Comparison of ENCODE assay signal across 10 cellular contexts in the genomic region with DNA sequence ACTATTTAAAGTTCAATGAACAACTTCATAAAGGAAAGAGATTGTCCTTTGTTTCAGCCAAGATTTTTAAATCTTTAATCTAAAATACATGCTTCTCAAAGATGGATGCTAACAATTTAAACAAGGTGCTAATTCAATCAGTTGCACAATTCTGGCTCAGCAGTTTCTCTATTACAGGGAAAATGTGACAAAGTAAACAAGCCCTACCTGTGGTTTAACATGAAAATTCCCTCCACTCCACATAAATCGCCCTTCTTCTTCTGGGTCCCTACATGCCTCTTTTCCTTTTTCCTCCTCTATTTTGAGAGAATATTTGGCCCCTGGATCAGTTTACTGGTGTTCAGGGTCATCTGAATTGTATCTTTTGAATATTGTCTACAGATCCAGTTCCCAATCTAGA.
DNase-seq lines count a peak whose midpoint lies in the region; ATAC-seq, FAIRE-seq and TF ChIP-seq lines count a peak whose summit lies in the region.
"Had no signal": no experiment of that assay in that cellular context is flagged by ENCODE, and none has a peak within 500 bp of the region (broad histone marks: within the 10 kb centered on the region; RNA-seq: fewer than 3 reads in every experiment).

No MANE protein-coding gene starts in this region.

- no peaks in the 10 kb centered on the region for H3K9me2 ChIP-seq in HCT116 (ENCODE audit: insufficient read depth)

- intact Hi-C loops in HCT116 (cut with micrococcal nuclease) = no loop called here

- 4% methylated on average over 1 of the region's 1 CpG for WGBS in A549 (ENCODE audit: missing lambda C conversion rate)

- TF ChIP-seq RAD21 in A549 (conservative IDR thresholded peaks at IDR 0.05 in 1 of 2, IDR thresholded peaks at IDR 0.05 in 1 of 2) = no peak
- TF ChIP-seq RAD21 in HCT116 (IDR thresholded peaks at IDR 0.05; ENCODE audit: low read depth) = no peak

- no peak for TF ChIP-seq EP300 in A549 (IDR thresholded peaks at IDR 0.05)

- peaks cover 23% of the 10 kb centered on the region for H3K36me3 Mint-ChIP-seq in activated T-helper 17 cell treated with anti-CD3 and anti-CD28 coated beads, Interleukin-2, amount 50 U/mL, for 72 hours (ENCODE audit: low read depth)

- POLR2A ChIA-PET in A549 (lab: Yijun Ruan, JAX) = interaction anchor here (1.9 kb wide), 1 partner anchor 81 kb away, joined by 5 read pairs; a partner anchor contains a TSS
- POLR2A ChIA-PET in HCT116 (lab: Charles Lee) = no interaction called here

- H3K9me3 Mint-ChIP-seq in activated T-helper 17 cell treated with anti-CD3 and anti-CD28 coated beads, Interleukin-2, amount 50 U/mL, for 72 hours = no peaks in the 10 kb centered on the region

- peaks cover 48% of the 10 kb centered on the region for H3K79me2 ChIP-seq in HCT116 (ENCODE audit: insufficient read depth, low read length)

- H2AFZ ChIP-seq in HCT116 (ENCODE audit: low read depth, low read length, poor library complexity, severe bottlenecking) = no peak overlapping the region

- TF ChIP-seq POLR2A in A549 (IDR thresholded peaks at IDR 0.05; ENCODE audit: low read length) = no peak
- no peak for TF ChIP-seq POLR2A in HCT116 (IDR thresholded peaks at IDR 0.05; ENCODE audit: borderline replicate concordance, extremely low read depth, insufficient read depth, insufficient read length)
- TF ChIP-seq POLR2A in Peyer's patch (IDR thresholded peaks at IDR 0.05) = no peak

- CTCF ChIA-PET in A549 (lab: Yijun Ruan, JAX) (no interaction called here), HCT116 (lab: Charles Lee) (no interaction called here)

- peak overlapping the region; percentile 11; the same call in 2 of the 3 replicates for H3K4me3 ChIP-seq in A549
- H3K4me3 ChIP-seq in HCT116 (replicated peaks in 1 of 2; ENCODE audit: low read depth in 1 of 2, low read length in 2 of 2) = peak overlapping the region; percentile 16 to 46
- H3K4me3 ChIP-seq in Peyer's patch = no peak overlapping the region

- H3K4me3 Mint-ChIP-seq in activated T-helper 17 cell treated with anti-CD3 and anti-CD28 coated beads, Interleukin-2, amount 50 U/mL, for 72 hours = peak overlapping the region; percentile 71
- H3K4me3 Mint-ChIP-seq: CD4-positive, CD25-positive, alpha-beta regulatory T cell; memory B cell had no signal

- peaks cover 43% of the 10 kb centered on the region for H3K4me1 Mint-ChIP-seq in activated T-helper 17 cell treated with anti-CD3 and anti-CD28 coated beads, Interleukin-2, amount 50 U/mL, for 72 hours

- peak overlapping the region; percentile 76 to 94 for H3K27ac ChIP-seq in A549
- H3K27ac ChIP-seq in HCT116 (ENCODE audit: low read depth, low read length) = peak overlapping the region; percentile 76; the same call in 1 of the 2 replicates
- H3K27ac ChIP-seq in Peyer's patch = no peak overlapping the region

- H3K9ac ChIP-seq in HCT116 (ENCODE audit: low read length) = peak overlapping the region; percentile 65

- RAD21 ChIA-PET in HCT116 (lab: Charles Lee; ENCODE audit: low non-redundant PET in 1 of 2, low total read pairs in 2 of 2, uncharacterized antibody in 2 of 2, unreplicated experiment in 2 of 2) = no interaction called here

- peak overlapping the region; percentile 83 for H3K4me2 ChIP-seq in A549
- peak overlapping the region; percentile 82 for H3K4me2 ChIP-seq in HCT116 (ENCODE audit: low read length)

- peak overlapping the region; percentile 64 for H3K27ac Mint-ChIP-seq in activated T-helper 17 cell treated with anti-CD3 and anti-CD28 coated beads, Interleukin-2, amount 50 U/mL, for 72 hours
- H3K27ac Mint-ChIP-seq: memory B cell had no signal

- ATAC-seq in A549 = peak in 1 of 2 experiments; percentile 29; a peak in 3 of 6 replicates
- peak; percentile 41 for ATAC-seq in HCT116
- peak; percentile 45 for ATAC-seq in activated T-helper 17 cell treated with anti-CD3 and anti-CD28 coated beads, Interleukin-2, amount 50 U/mL, for 72 hours (replicated peaks)

- TSS peak; percentile 61 for BruUV-seq in HCT116 (replicated peaks; lab: Mats Ljungman, UMichigan)

- H3K4me1 ChIP-seq in A549 (peaks cover 45% of the 10 kb centered on the region), HCT116 (ENCODE audit: control insufficient read depth in 1 of 2, insufficient read depth in 2 of 2, low read length in 2 of 2) (peaks cover 34 to 41% of the 10 kb centered on the region in 2 experiments), Peyer's patch (peaks cover 0 to 37% (median 2%) of the 10 kb centered on the region in 4 donors)

- no peaks in the 10 kb centered on the region for H3K36me3 ChIP-seq in HCT116 (ENCODE audit: control insufficient read depth in 1 of 2, insufficient read depth in 2 of 2, low read length in 2 of 2)
- H3K36me3 ChIP-seq in Peyer's patch = no peaks in the 10 kb centered on the region

- no peaks in the 10 kb centered on the region for H3K27me3 Mint-ChIP-seq in activated T-helper 17 cell treated with anti-CD3 and anti-CD28 coated beads, Interleukin-2, amount 50 U/mL, for 72 hours
- H3K27me3 Mint-ChIP-seq: CD4-positive, CD25-positive, alpha-beta regulatory T cell; memory B cell had no signal

- no peaks in the 10 kb centered on the region for H3K27me3 ChIP-seq in HCT116 (ENCODE audit: insufficient read depth, low read length)
- no peaks in the 10 kb centered on the region for H3K27me3 ChIP-seq in Peyer's patch

- no peaks in the 10 kb centered on the region for H3K9me3 ChIP-seq in A549
- no peaks in the 10 kb centered on the region for H3K9me3 ChIP-seq in HCT116 (ENCODE audit: control insufficient read depth in 1 of 2, insufficient read depth in 1 of 2, low read depth in 1 of 2, low read length in 2 of 2)
- no peaks in the 10 kb centered on the region for H3K9me3 ChIP-seq in Peyer's patch

- no peaks in the 10 kb centered on the region for H4K20me1 ChIP-seq in HCT116 (ENCODE audit: insufficient read depth)

- peak in 1 of 2 experiments; percentile 4 for DNase-seq in A549 (ENCODE audit: low read depth in 1 of 2, low spot score in 1 of 2)
- DNase-seq in HCT116 (ENCODE audit: low read depth, low spot score) = peak; percentile 16
- DNase-seq in kidney glomerular epithelial cell (lab: John Stamatoyannopoulos, UW) = peak; percentile 46
- DNase-seq in DMS153 (lab: John Stamatoyannopoulos, UW) = no peak
- DNase-seq in Peyer's patch = no peak
- no peak for DNase-seq in stimulated activated CD4-positive, alpha-beta T cell treated with anti-CD3 and anti-CD28 coated beads, Interleukin-2, amount 100 ng/mL, for 24 hours
- no peak for DNase-seq in amygdala (lab: John Stamatoyannopoulos, UW)

- TF ChIP-seq CTCF in A549 (IDR thresholded peaks at IDR 0.05) (no peak), HCT116 (IDR thresholded peaks at IDR 0.05 in 2 of 3, conservative IDR thresholded peaks at IDR 0.05 in 1 of 3; ENCODE audit: borderline replicate concordance in 1 of 3, insufficient read depth in 1 of 3, low read depth in 2 of 3, low read length in 2 of 3) (no peak), Peyer's patch (IDR thresholded peaks at IDR 0.05) (no peak)

- FAIRE-seq in A549 (lab: Jason Lieb, UNC) = no peak

TF ChIP-seq in A549, 52 proteins besides CTCF, POLR2A, EP300 and RAD21:
- TF ChIP-seq, protein P1, sequence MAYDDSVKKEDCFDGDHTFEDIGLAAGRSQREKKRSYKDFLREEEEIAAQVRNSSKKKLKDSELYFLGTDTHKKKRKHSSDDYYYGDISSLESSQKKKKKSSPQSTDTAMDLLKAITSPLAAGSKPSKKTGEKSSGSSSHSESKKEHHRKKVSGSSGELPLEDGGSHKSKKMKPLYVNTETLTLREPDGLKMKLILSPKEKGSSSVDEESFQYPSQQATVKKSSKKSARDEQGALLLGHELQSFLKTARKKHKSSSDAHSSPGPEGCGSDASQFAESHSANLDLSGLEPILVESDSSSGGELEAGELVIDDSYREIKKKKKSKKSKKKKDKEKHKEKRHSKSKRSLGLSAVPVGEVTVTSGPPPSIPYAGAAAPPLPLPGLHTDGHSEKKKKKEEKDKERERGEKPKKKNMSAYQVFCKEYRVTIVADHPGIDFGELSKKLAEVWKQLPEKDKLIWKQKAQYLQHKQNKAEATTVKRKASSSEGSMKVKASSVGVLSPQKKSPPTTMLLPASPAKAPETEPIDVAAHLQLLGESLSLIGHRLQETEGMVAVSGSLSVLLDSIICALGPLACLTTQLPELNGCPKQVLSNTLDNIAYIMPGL (CRISPR knock-in tag; IDR thresholded peaks at IDR 0.05; ENCODE audit: borderline replicate concordance) = no peak
- TF ChIP-seq CEBPB (IDR thresholded peaks at IDR 0.05) = peak; percentile 67 to 85
- TF ChIP-seq MAFK (IDR thresholded peaks at IDR 0.05; ENCODE audit: partially characterized antibody) = peak; percentile 47

TF ChIP-seq in HCT116, 20 proteins besides CTCF, POLR2A, EP300 and RAD21:
- TF ChIP-seq EZH2phosphoT487 (IDR thresholded peaks at IDR 0.05; ENCODE audit: borderline replicate concordance) (no peak), TCF7L2 (IDR thresholded peaks at IDR 0.05; ENCODE audit: borderline replicate concordance, extremely low read depth, insufficient read depth, insufficient read length) (no peak), YY1 (IDR thresholded peaks at IDR 0.05; ENCODE audit: extremely low read depth, insufficient replicate concordance, low read depth, low read length) (no peak), SIN3A (IDR thresholded peaks at IDR 0.05; ENCODE audit: low read depth) (no peak), ELF1 (IDR thresholded peaks at IDR 0.05; ENCODE audit: borderline replicate concordance, low read depth) (no peak), SP1 (IDR thresholded peaks at IDR 0.05; ENCODE audit: low read depth) (no peak), CEBPB (IDR thresholded peaks at IDR 0.05; ENCODE audit: low read depth) (peak; percentile 85)
- TF ChIP-seq, protein P2, sequence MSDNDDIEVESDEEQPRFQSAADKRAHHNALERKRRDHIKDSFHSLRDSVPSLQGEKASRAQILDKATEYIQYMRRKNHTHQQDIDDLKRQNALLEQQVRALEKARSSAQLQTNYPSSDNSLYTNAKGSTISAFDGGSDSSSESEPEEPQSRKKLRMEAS (IDR thresholded peaks at IDR 0.05) = no peak
TF ChIP-seq in HCT116: peak in this region for 1.

Comparison
In these comparisons a context has a peak if more than half of its experiments do, and no peak if none do; other contexts are left out.
1. DNase-seq: peak in HCT116 (single experiment) and kidney glomerular epithelial cell (single experiment); none in DMS153 (single experiment), Peyer's patch (0 of 3), stimulated activated CD4-positive, alpha-beta T cell treated with anti-CD3 and anti-CD28 coated beads, Interleukin-2, amount 100 ng/mL, for 24 hours (0 of 2) and amygdala (0 of 56).
2. H3K27ac ChIP-seq: peak in A549 (2 of 2) and HCT116 (single experiment); none in Peyer's patch (0 of 4).
3. H3K4me3 ChIP-seq: peak in A549 (single experiment) and HCT116 (2 of 2); none in Peyer's patch (0 of 4).